Comparison of ENCODE assay signal across 15 cellular contexts in the genomic region with DNA sequence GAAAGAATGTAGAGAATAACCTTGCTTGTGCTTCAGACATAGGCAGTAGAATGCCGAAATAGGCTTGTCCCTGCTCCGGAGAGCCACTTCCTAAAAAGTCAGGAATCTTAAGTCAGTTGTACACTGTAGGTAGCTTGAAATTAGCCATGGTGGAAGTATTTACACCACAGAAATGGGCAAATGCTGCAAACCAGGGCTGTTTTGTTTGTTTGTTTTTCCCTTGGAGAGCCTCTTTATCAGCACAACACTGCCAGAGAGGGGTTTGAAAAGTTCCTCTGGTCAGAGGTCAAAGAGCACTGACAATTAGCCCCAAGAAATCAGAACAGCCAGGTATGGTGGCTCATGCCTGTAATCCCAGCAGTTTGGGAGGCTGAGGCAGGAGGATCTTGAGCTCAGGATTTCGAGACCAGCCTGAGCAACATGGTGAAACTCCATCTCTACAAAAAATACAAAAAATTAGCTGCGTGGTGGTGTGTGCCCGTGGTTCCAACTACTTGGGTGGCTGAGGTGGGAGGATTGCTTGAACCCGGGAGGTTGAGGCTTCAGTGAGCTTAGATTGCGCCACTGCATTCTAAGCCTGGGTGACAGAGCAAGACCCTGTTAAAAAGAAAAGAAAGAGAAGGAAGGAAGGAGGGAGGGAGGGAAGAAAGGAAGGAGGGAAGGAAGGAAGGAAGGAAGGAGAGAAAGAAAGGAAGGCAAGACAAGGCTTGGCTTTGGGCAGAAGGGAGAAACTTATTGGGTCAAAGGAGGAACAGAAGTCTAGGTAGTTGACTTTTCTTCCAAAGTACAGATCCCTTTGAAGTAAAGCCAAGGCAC.
DNase-seq lines count a peak whose midpoint lies in the region; ATAC-seq and TF ChIP-seq lines count a peak whose summit lies in the region.
"Had no signal": no experiment of that assay in that cellular context is flagged by ENCODE, and none has a peak within 500 bp of the region (broad histone marks: within the 10 kb centered on the region; RNA-seq: fewer than 3 reads in every experiment).

No MANE protein-coding gene starts in this region.

- H3K27ac ChIP-seq in CD4-positive, alpha-beta T cell (ENCODE audit: low read depth, low read length) = no peak overlapping the region
- H3K27ac ChIP-seq in HEK293 (ENCODE audit: extremely low read depth, low read depth, low read length) = no peak overlapping the region
- H3K27ac ChIP-seq: upper lobe of left lung, VCaP had no signal

- ATAC-seq in CD4-positive, alpha-beta T cell (ENCODE audit: poor library complexity) = no peak
- ATAC-seq in T-helper 17 cell (no peak), natural killer cell (no peak), GM18517 (IDR thresholded peaks at IDR 0.05; ENCODE audit: unreplicated experiment) (no peak)
- no peak for ATAC-seq in stimulated activated naive CD8-positive, alpha-beta T cell treated with anti-CD3 and anti-CD28 coated beads, Interleukin-15, amount 100 ng/mL, for 72 hours
- ATAC-seq in activated CD8-positive, alpha-beta memory T cell treated with anti-CD3 and anti-CD28 coated beads, Interleukin-2, amount 10 ng/mL, durations not matched to agents 7 days and 5 days = no peak

- no peaks in the 10 kb centered on the region for H3K9me3 Mint-ChIP-seq in CD4-positive, alpha-beta T cell
- H3K9me3 Mint-ChIP-seq in natural killer cell = no peaks in the 10 kb centered on the region
- H3K9me3 Mint-ChIP-seq in stimulated activated naive CD8-positive, alpha-beta T cell treated with anti-CD3 and anti-CD28 coated beads, Interleukin-15, amount 100 ng/mL, for 72 hours = no peaks in the 10 kb centered on the region
- no peaks in the 10 kb centered on the region for H3K9me3 Mint-ChIP-seq in activated CD8-positive, alpha-beta memory T cell treated with anti-CD3 and anti-CD28 coated beads, Interleukin-2, amount 10 ng/mL, durations not matched to agents 7 days and 5 days (ENCODE audit: low read depth)

- CTCF ChIA-PET in CD4-positive, alpha-beta T cell (lab: Charles Lee) = interaction anchor here (0.8 kb wide), 1 partner anchor 1203 kb away, joined by 3 read pairs; no protein-coding TSS in a partner anchor
- CTCF ChIA-PET in HEK293 (lab: Yijun Ruan, JAX) = interaction anchor here (0.7 to 1.1 kb wide), 2 partner anchors 33 to 614 kb away, joined by 3 to 5 read pairs; no protein-coding TSS in a partner anchor
- CTCF ChIA-PET in activated CD8-positive, alpha-beta memory T cell treated with anti-CD3 and anti-CD28 coated beads, Interleukin-2, amount 10 ng/mL, durations not matched to agents 7 days and 5 days (lab: Charles Lee) = interaction anchor here (1.4 to 1.6 kb wide), 3 partner anchors 7 to 203 kb away, joined by 3 to 4 read pairs (median 3); no protein-coding TSS in a partner anchor

- H3K9me3 ChIP-seq in CD4-positive, alpha-beta T cell (ENCODE audit: control insufficient read depth, low read length) = no peaks in the 10 kb centered on the region
- H3K9me3 ChIP-seq in HEK293 (ENCODE audit: control insufficient read depth, insufficient read depth, low read depth, low read length) (no peaks in the 10 kb centered on the region), T-helper 17 cell (ENCODE audit: control insufficient read depth, low read length, poor library complexity, severe bottlenecking) (no peaks in the 10 kb centered on the region)
- H3K9me3 ChIP-seq: upper lobe of left lung had no signal

- H3K36me3 Mint-ChIP-seq in CD4-positive, alpha-beta T cell (ENCODE audit: low read depth) = no peaks in the 10 kb centered on the region
- H3K36me3 Mint-ChIP-seq in T-helper 17 cell (ENCODE audit: low read depth) (no peaks in the 10 kb centered on the region), natural killer cell (peaks cover 5% of the 10 kb centered on the region)
- peaks cover 6% of the 10 kb centered on the region for H3K36me3 Mint-ChIP-seq in activated CD8-positive, alpha-beta memory T cell treated with anti-CD3 and anti-CD28 coated beads, Interleukin-2, amount 10 ng/mL, durations not matched to agents 7 days and 5 days

- H3K36me3 ChIP-seq in HEK293 (ENCODE audit: control insufficient read depth in 2 of 2, insufficient read depth in 1 of 2, low read length in 2 of 2) = no peaks in the 10 kb centered on the region
- H3K36me3 ChIP-seq: upper lobe of left lung had no signal

- H3K27me3 Mint-ChIP-seq in CD4-positive, alpha-beta T cell = no peaks in the 10 kb centered on the region
- H3K27me3 Mint-ChIP-seq in T-helper 17 cell (no peaks in the 10 kb centered on the region), natural killer cell (ENCODE audit: low read depth in 2 of 2) (no peaks in the 10 kb centered on the region)
- H3K27me3 Mint-ChIP-seq in stimulated activated naive CD8-positive, alpha-beta T cell treated with anti-CD3 and anti-CD28 coated beads, Interleukin-15, amount 100 ng/mL, for 72 hours = no peaks in the 10 kb centered on the region
- H3K27me3 Mint-ChIP-seq in activated CD8-positive, alpha-beta memory T cell treated with anti-CD3 and anti-CD28 coated beads, Interleukin-2, amount 10 ng/mL, durations not matched to agents 7 days and 5 days = no peaks in the 10 kb centered on the region

- peak overlapping the region; percentile 73 for H3K27ac Mint-ChIP-seq in CD4-positive, alpha-beta T cell
- H3K27ac Mint-ChIP-seq in T-helper 17 cell (peak overlapping the region; percentile 80), natural killer cell (peak overlapping the region; percentile 93 to 95)
- H3K27ac Mint-ChIP-seq in stimulated activated naive CD8-positive, alpha-beta T cell treated with anti-CD3 and anti-CD28 coated beads, Interleukin-15, amount 100 ng/mL, for 72 hours = no peak overlapping the region
- no peak overlapping the region for H3K27ac Mint-ChIP-seq in activated CD8-positive, alpha-beta memory T cell treated with anti-CD3 and anti-CD28 coated beads, Interleukin-2, amount 10 ng/mL, durations not matched to agents 7 days and 5 days

- H3K4me1 Mint-ChIP-seq in CD4-positive, alpha-beta T cell (ENCODE audit: low read depth) = peaks cover 37% of the 10 kb centered on the region
- H3K4me1 Mint-ChIP-seq in T-helper 17 cell = peaks cover 26% of the 10 kb centered on the region
- peaks cover 17 to 27% of the 10 kb centered on the region in 2 donors for H3K4me1 Mint-ChIP-seq in natural killer cell
- H3K4me1 Mint-ChIP-seq in stimulated activated naive CD8-positive, alpha-beta T cell treated with anti-CD3 and anti-CD28 coated beads, Interleukin-15, amount 100 ng/mL, for 72 hours = peaks cover 43% of the 10 kb centered on the region
- peaks cover 47% of the 10 kb centered on the region for H3K4me1 Mint-ChIP-seq in activated CD8-positive, alpha-beta memory T cell treated with anti-CD3 and anti-CD28 coated beads, Interleukin-2, amount 10 ng/mL, durations not matched to agents 7 days and 5 days

- POLR2A ChIA-PET in CD4-positive, alpha-beta T cell (lab: Charles Lee) = no interaction called here
- POLR2A ChIA-PET in HEK293 (lab: Yijun Ruan, JAX) = no interaction called here

- H3K4me3 Mint-ChIP-seq in CD4-positive, alpha-beta T cell = no peak overlapping the region
- H3K4me3 Mint-ChIP-seq in T-helper 17 cell (no peak overlapping the region), natural killer cell (no peak overlapping the region)
- H3K4me3 Mint-ChIP-seq in stimulated activated naive CD8-positive, alpha-beta T cell treated with anti-CD3 and anti-CD28 coated beads, Interleukin-15, amount 100 ng/mL, for 72 hours = no peak overlapping the region
- H3K4me3 Mint-ChIP-seq in activated CD8-positive, alpha-beta memory T cell treated with anti-CD3 and anti-CD28 coated beads, Interleukin-2, amount 10 ng/mL, durations not matched to agents 7 days and 5 days = no peak overlapping the region
- H3K4me3 Mint-ChIP-seq: nephron progenitor cell had no signal

- no peak overlapping the region for H3K4me3 ChIP-seq in HEK293 (ENCODE audit: low read depth, low read length)
- H3K4me3 ChIP-seq: upper lobe of left lung had no signal

- intact Hi-C loops in CD4-positive, alpha-beta T cell (cut with DNase I, micrococcal nuclease) = loop anchor here (5.0 kb wide), 1 partner anchor 85 kb away; a partner anchor contains a TSS
- intact Hi-C loops in natural killer cell (cut with micrococcal nuclease) = no loop called here

- no peak for TF ChIP-seq CTCF in CD4-positive, alpha-beta T cell (IDR thresholded peaks at IDR 0.05)
- no peak for TF ChIP-seq CTCF in HEK293 (tag by site-specific recombination; IDR thresholded peaks at IDR 0.05)
- TF ChIP-seq CTCF in natural killer cell (IDR thresholded peaks at IDR 0.05) = no peak

- H3K27me3 ChIP-seq in CD4-positive, alpha-beta T cell (ENCODE audit: control insufficient read depth, insufficient read depth, low read length) = no peaks in the 10 kb centered on the region
- H3K27me3 ChIP-seq: upper lobe of left lung had no signal

- no peaks in the 10 kb centered on the region for H3K4me1 ChIP-seq in HEK293 (ENCODE audit: control insufficient read depth, insufficient read depth, low read length)

- DNase-seq in CD4-positive, alpha-beta T cell = no peak
- DNase-seq in T-helper 17 cell (no peak), natural killer cell (no peak), inferior parietal cortex (ENCODE audit: extremely low spot score) (no peak)
- no peak for DNase-seq in stimulated activated naive CD8-positive, alpha-beta T cell treated with anti-CD3 and anti-CD28 coated beads, Interleukin-15, amount 100 ng/mL, for 72 hours
- DNase-seq in activated CD8-positive, alpha-beta memory T cell treated with anti-CD3 and anti-CD28 coated beads, Interleukin-2, amount 10 ng/mL, durations not matched to agents 7 days and 5 days = no peak
- DNase-seq: anterior cingulate cortex, C1 segment of cervical spinal cord, DND-41, NCI-H1048, nephron progenitor cell, upper lobe of left lung had no signal

TF ChIP-seq in HEK293, 187 proteins besides CTCF, POLR2A, EP300 and RAD21 (continues in another document):
- TF ChIP-seq GLIS2 (tag by site-specific recombination; IDR thresholded peaks at IDR 0.05) (no peak), ZNF366 (tag by site-specific recombination; conservative IDR thresholded peaks at IDR 0.05) (peak; percentile 90)
- TF ChIP-seq, protein P1, sequence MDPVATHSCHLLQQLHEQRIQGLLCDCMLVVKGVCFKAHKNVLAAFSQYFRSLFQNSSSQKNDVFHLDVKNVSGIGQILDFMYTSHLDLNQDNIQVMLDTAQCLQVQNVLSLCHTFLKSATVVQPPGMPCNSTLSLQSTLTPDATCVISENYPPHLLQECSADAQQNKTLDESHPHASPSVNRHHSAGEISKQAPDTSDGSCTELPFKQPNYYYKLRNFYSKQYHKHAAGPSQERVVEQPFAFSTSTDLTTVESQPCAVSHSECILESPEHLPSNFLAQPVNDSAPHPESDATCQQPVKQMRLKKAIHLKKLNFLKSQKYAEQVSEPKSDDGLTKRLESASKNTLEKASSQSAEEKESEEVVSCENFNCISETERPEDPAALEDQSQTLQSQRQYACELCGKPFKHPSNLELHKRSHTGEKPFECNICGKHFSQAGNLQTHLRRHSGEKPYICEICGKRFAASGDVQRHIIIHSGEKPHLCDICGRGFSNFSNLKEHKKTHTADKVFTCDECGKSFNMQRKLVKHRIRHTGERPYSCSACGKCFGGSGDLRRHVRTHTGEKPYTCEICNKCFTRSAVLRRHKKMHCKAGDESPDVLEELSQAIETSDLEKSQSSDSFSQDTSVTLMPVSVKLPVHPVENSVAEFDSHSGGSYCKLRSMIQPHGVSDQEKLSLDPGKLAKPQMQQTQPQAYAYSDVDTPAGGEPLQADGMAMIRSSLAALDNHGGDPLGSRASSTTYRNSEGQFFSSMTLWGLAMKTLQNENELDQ (tag by site-specific recombination; IDR thresholded peaks at IDR 0.05; ENCODE audit: low read depth) = no peak

Comparison
In these comparisons a context has a peak if more than half of its experiments do, and no peak if none do; other contexts are left out.
1. H3K27ac Mint-ChIP-seq: peak in CD4-positive, alpha-beta T cell (single experiment), T-helper 17 cell (single experiment) and natural killer cell (2 of 2); none in stimulated activated naive CD8-positive, alpha-beta T cell treated with anti-CD3 and anti-CD28 coated beads, Interleukin-15, amount 100 ng/mL, for 72 hours (0 of 2) and activated CD8-positive, alpha-beta memory T cell treated with anti-CD3 and anti-CD28 coated beads, Interleukin-2, amount 10 ng/mL, durations not matched to agents 7 days and 5 days (single experiment).